34 cellular contexts compared by ENCODE assay signal in genomic region chr6:138439546-138439945, GRCh38.
"Had no signal": no experiment of that assay in that cellular context is flagged by ENCODE, and none has a peak within 500 bp of the region (broad histone marks: within the 10 kb centered on the region; RNA-seq: fewer than 3 reads in every experiment).

No MANE protein-coding gene starts in this region.

- H3K36me3 ChIP-seq: adrenal gland, breast epithelium had no signal

- DNase-seq: activated B cell treated with CpG ODN at 0.5 μM for 24 hours; activated CD4-positive, alpha-beta memory T cell treated with anti-CD3 and anti-CD28 coated beads for 36 hours; activated CD4-positive, alpha-beta T cell treated with anti-CD3 and anti-CD28 coated beads for 4 hours; activated CD4-positive, alpha-beta T cell treated with anti-CD3 and anti-CD28 coated beads, Interleukin-2, amount 10 ng/mL, durations not matched to agents 24 days and 14 days; activated CD4-positive, alpha-beta T cell treated with anti-CD3 and anti-CD28 coated beads, Interleukin-2, amount 50 U/mL, for 1 hour; activated CD4-positive, alpha-beta T cell treated with anti-CD3 and anti-CD28 coated beads, Interleukin-2, amount 50 U/mL, for 4 hours; activated CD4-positive, CD25-positive, alpha-beta regulatory T cell treated with anti-CD3 and anti-CD28 coated beads, Interleukin-2, amount 50 U/mL, for 72 hours; activated CD8-positive, alpha-beta memory T cell treated with anti-CD3 and anti-CD28 coated beads, Interleukin-2, amount 50 U/mL, for 4 hours; activated CD8-positive, alpha-beta T cell treated with anti-CD3 and anti-CD28 coated beads for 36 hours; activated effector memory CD4-positive, alpha-beta T cell treated with anti-CD3 and anti-CD28 coated beads, Interleukin-2, amount 50 U/mL, for 16 hours; activated gamma-delta T cell treated with Interleukin-2 at 50 U/mL for 16 hours; activated naive CD4-positive, alpha-beta T cell; activated naive CD4-positive, alpha-beta T cell treated with anti-CD3 and anti-CD28 coated beads for 36 hours; activated naive CD4-positive, alpha-beta T cell treated with anti-CD3 and anti-CD28 coated beads, Interleukin-2, amount 50 U/mL, for 16 hours; activated naive CD8-positive, alpha-beta T cell treated with anti-CD3 and anti-CD28 coated beads for 36 hours; activated T-cell treated with anti-CD3 and anti-CD28 coated beads for 4 hours; activated T-cell treated with anti-CD3 and anti-CD28 coated beads, Interleukin-2, amount 50 U/mL, for 1 hour; activated T-cell treated with anti-CD3 and anti-CD28 coated beads, Interleukin-2, amount 50 U/mL, for 4 hours; activated T-cell treated with anti-CD3 and anti-CD28 coated beads, Interleukin-2, amount 50 U/mL, for 72 hours; adrenal gland; amniotic stem cell; aorta; body of pancreas; brain microvascular endothelial cell; central memory CD4-positive, alpha-beta T cell; T-helper 1 cell; T-helper 2 cell; T-helper 9 cell had no signal

- ATAC-seq: activated CD8-positive, alpha-beta T cell treated with anti-CD3 and anti-CD28 coated beads for 36 hours; activated naive CD4-positive, alpha-beta T cell treated with anti-CD3 and anti-CD28 coated beads, Interleukin-2, amount 50 U/mL, for 72 hours; activated T-cell treated with anti-CD3 and anti-CD28 coated beads, Interleukin-2, amount 50 U/mL, for 4 hours; activated T-cell treated with anti-CD3 and anti-CD28 coated beads, Interleukin-2, amount 50 U/mL, for 72 hours; activated T-helper 17 cell treated with anti-CD3 and anti-CD28 coated beads, Interleukin-2, amount 50 U/mL, for 72 hours; body of pancreas had no signal

- H3K27me3 ChIP-seq: adrenal gland, body of pancreas, brain microvascular endothelial cell, breast epithelium had no signal

- H3K27ac ChIP-seq: adrenal gland, body of pancreas, brain microvascular endothelial cell, breast epithelium, VCaP had no signal

- H3K4me1 ChIP-seq: body of pancreas, breast epithelium had no signal

- FAIRE-seq: astrocyte, TTC549 had no signal

- H3K4me3 ChIP-seq: adrenal gland, body of pancreas, breast epithelium had no signal

- H3K9me3 ChIP-seq: adrenal gland, body of pancreas, breast epithelium had no signal
